11 cellular contexts compared by ENCODE assay signal in genomic region chr3:169965562-169965961, GRCh38. TPM values are rescaled to one million over a fixed set of nuclear protein-coding genes. Genes with fewer than 3 reads are reported as not detected.
DNase-seq lines count a peak whose midpoint lies in the region; TF ChIP-seq lines count a peak whose summit lies in the region.
"Had no signal": no experiment of that assay in that cellular context is flagged by ENCODE, and none has a peak within 500 bp of the region (broad histone marks: within the 10 kb centered on the region; RNA-seq: fewer than 3 reads in every experiment).

No MANE protein-coding gene starts in this region.

- H2AFZ ChIP-seq in MM.1S (ENCODE audit: low read length) (peak overlapping the region; percentile 81), neuron (ENCODE audit: low read depth, low read length) (peak overlapping the region; percentile 87)

- peak overlapping the region; percentile 70; the same call in 1 of the 2 replicates for H3K9ac ChIP-seq in MM.1S (ENCODE audit: low read length)

- no peaks in the 10 kb centered on the region for H3K9me2 ChIP-seq in MM.1S (replicated peaks; ENCODE audit: insufficient read depth, low read length)

- H3K9me3 ChIP-seq in MM.1S (replicated peaks; ENCODE audit: insufficient read depth, low read length), result no peaks in the 10 kb centered on the region
- H3K9me3 ChIP-seq in neuron (ENCODE audit: low read length), result peaks cover 3% of the 10 kb centered on the region

- H4K20me1 ChIP-seq in MM.1S (ENCODE audit: insufficient read depth, low read length), result 0 out of 2 replicates have a peak, but pooled peaks cover 11% of the 10 kb centered on the region

- peaks cover 48% of the 10 kb centered on the region for H3K79me2 ChIP-seq in MM.1S (ENCODE audit: low read length)

- TF ChIP-seq CTCF in MM.1S (IDR thresholded peaks at IDR 0.05; ENCODE audit: low read length) (no peak), dorsolateral prefrontal cortex (IDR thresholded peaks at IDR 0.05 in 54 of 56, conservative IDR thresholded peaks at IDR 0.05 in 2 of 56; ENCODE audit: low read depth in 1 of 56, partially characterized antibody in 56 of 56) (no peak)

- peaks cover 17% of the 10 kb centered on the region for H3F3A ChIP-seq in MM.1S (ENCODE audit: insufficient read depth, low read length)

- H3K27me3 ChIP-seq in MM.1S (replicated peaks; ENCODE audit: insufficient read depth, low read length) (no peaks in the 10 kb centered on the region), dorsolateral prefrontal cortex (no peaks in the 10 kb centered on the region), neuron (ENCODE audit: insufficient read depth, low read length) (no peaks in the 10 kb centered on the region)

- H3K36me3 ChIP-seq in MM.1S (replicated peaks; ENCODE audit: insufficient read depth, low read length) (no peaks in the 10 kb centered on the region), neuron (ENCODE audit: insufficient read depth, low read length) (peaks cover 3% of the 10 kb centered on the region)

- intact Hi-C loops in dorsolateral prefrontal cortex (cut with DNase I), result loop anchor here in 1 of 2 donors (5.0 to 10.0 kb wide), 3 partner anchors 101 to 198 kb away; partner anchors contain the start of genes ACTRT3, LRRC31, LRRC34 and LRRIQ4

- peak overlapping the region; percentile 58 for H3K4me2 ChIP-seq in MM.1S (ENCODE audit: low read depth, low read length)

- H3K4me3 ChIP-seq in MM.1S (ENCODE audit: low read length) (peak overlapping the region; percentile 73), dorsolateral prefrontal cortex (peak overlapping the region; percentile 60 to 98 (median 88)), neuron (ENCODE audit: low read length) (peak overlapping the region; percentile 65)

- H3K4me1 ChIP-seq in MM.1S (ENCODE audit: low read length) (peaks cover 31% of the 10 kb centered on the region), neuron (ENCODE audit: insufficient read depth, low read length) (peaks cover 19% of the 10 kb centered on the region)

- peak overlapping the region; percentile 60; the same call in 1 of the 2 replicates for H3K27ac ChIP-seq in MM.1S (ENCODE audit: low read length)
- peak overlapping the region in 28 of 59 donors; percentile 78 to 97 (median 94) for H3K27ac ChIP-seq in dorsolateral prefrontal cortex

- DNase-seq in DMS53 (lab: John Stamatoyannopoulos, UW), result peak; percentile 15
- no peak for DNase-seq in DMS53 treated with DMSO at 0.1 percent for 48 hours (lab: John Stamatoyannopoulos, UW; ENCODE audit: unreplicated experiment)
- DNase-seq in MM.1S, result no peak
- no peak for DNase-seq in dorsolateral prefrontal cortex
- DNase-seq in NCI-H510A treated with DMSO at 0.1 percent for 48 hours (lab: John Stamatoyannopoulos, UW), result no peak
- no peak for DNase-seq in RKO (ENCODE audit: low spot score)
- DNase-seq in NCI-H345 (lab: John Stamatoyannopoulos, UW), result no peak
- DNase-seq: left cardiac atrium had no signal

RNA-seq across cellular contexts. Expression of gene SEC62, which starts 1.0 kb away (rescaled TPM):
- 100 to 1,000 TPM; 130 to 256 (median 198) TPM for total RNA-seq in dorsolateral prefrontal cortex

RNA-seq across cellular contexts. Expression of gene SAMD7, which starts 54.2 kb away (rescaled TPM):
- total RNA-seq in dorsolateral prefrontal cortex, result under 1 TPM in 8 of 120 experiments, not detected in 112; 0.22 to 0.66 (median 0.27) TPM
- total RNA-seq: activated CD8-positive, alpha-beta memory T cell treated with anti-CD3 and anti-CD28 coated beads for 36 hours; HT1080; left cardiac atrium had no signal
